7 cellular contexts compared by ENCODE assay signal in the genomic region with DNA sequence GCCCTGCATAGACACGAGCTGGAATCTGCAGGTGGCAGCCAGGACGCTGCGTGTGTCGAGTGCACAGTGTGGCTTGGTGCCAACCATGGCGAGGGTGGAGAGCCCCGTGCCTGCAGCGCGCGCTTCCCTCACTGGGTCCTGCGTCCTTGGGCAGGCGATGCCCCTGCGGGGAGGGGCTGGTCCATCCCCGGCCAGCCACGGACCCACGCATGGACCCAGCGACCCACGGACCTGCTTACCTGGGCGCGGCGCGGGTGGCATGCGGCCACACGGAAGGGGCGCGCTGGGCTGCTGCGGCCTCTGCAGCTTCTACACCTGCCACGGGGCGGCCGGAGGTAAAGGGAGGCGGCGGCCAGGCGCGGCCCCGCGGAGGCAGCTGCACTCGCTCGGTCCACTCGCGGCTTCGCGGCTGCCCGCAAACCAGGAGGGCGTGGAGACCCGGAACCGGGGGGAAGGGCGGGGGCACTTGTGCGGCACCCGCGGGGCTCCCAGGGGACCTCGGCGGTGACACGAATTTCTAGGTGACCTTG. TPM values are rescaled to one million over a fixed set of nuclear protein-coding genes. Genes with fewer than 3 reads are reported as not detected.
A peak's percentile ranks its signal among the peaks of the same experiment; 100 is the strongest.
DNase-seq lines count a peak whose midpoint lies in the region; ATAC-seq and TF ChIP-seq lines count a peak whose summit lies in the region.

No MANE protein-coding gene starts in this region.

- TF ChIP-seq RAD21 in liver (IDR thresholded peaks at IDR 0.05) = peak in 1 of 2 donors; percentile 31

- intact Hi-C loops in ascending aorta (cut with DNase I) = no loop called here

- TF ChIP-seq CTCF in ascending aorta (IDR thresholded peaks at IDR 0.05) = no peak
- TF ChIP-seq CTCF in liver (IDR thresholded peaks at IDR 0.05; ENCODE audit: low read depth, low read length, missing input control) = peak; percentile 26

- peak overlapping the region in 1 of 2 donors; percentile 69 for H3K9ac ChIP-seq in liver (ENCODE audit: low read depth in 1 of 2, low read length in 2 of 2)

- H3K36me3 ChIP-seq in ascending aorta = no peaks in the 10 kb centered on the region
- H3K36me3 ChIP-seq in liver (ENCODE audit: control insufficient read depth in 4 of 4, insufficient read depth in 3 of 4, low read depth in 1 of 4, low read length in 3 of 4) = no peaks in the 10 kb centered on the region

- H3K27me3 ChIP-seq in ascending aorta (no peaks in the 10 kb centered on the region), liver (ENCODE audit: control insufficient read depth in 4 of 4, insufficient read depth in 4 of 4, low read length in 3 of 4) (no peaks in the 10 kb centered on the region)

- no peak overlapping the region for H3K27ac ChIP-seq in ascending aorta
- peak overlapping the region; percentile 80 to 84 for H3K27ac ChIP-seq in liver (ENCODE audit: low read depth in 1 of 2, low read length in 2 of 2)

- DNase-seq in SHP77 (lab: John Stamatoyannopoulos, UW) = peak; percentile 83 to 91
- no peak for DNase-seq in ascending aorta (ENCODE audit: low spot score in 2 of 2)
- DNase-seq in stimulated activated CD8-positive, alpha-beta memory T cell treated with anti-CD3 and anti-CD28 coated beads, Interleukin-12 subunit alpha, Interleukin-12 subunit beta, amount 100 ng/mL, for 1 hour (ENCODE audit: low read depth) = peak; percentile 7

- ATAC-seq in HG02759 (IDR thresholded peaks at IDR 0.05; ENCODE audit: unreplicated experiment) (peak; percentile 54), HG02610 (IDR thresholded peaks at IDR 0.05; ENCODE audit: unreplicated experiment) (no peak), GM21619 (IDR thresholded peaks at IDR 0.05; ENCODE audit: unreplicated experiment) (no peak)

- H3K4me3 ChIP-seq in ascending aorta (peak overlapping the region; percentile 53 to 65), liver (ENCODE audit: low read depth in 1 of 3, low read length in 3 of 3) (peak overlapping the region; percentile 49 to 80 (median 72))

- no peaks in the 10 kb centered on the region for H3K9me3 ChIP-seq in ascending aorta
- no peaks in the 10 kb centered on the region for H3K9me3 ChIP-seq in liver (ENCODE audit: control insufficient read depth in 4 of 4, low read length in 3 of 4)

- 7% methylated on average over 52 of the region's 52 CpGs for WGBS in liver

- peaks cover 3% of the 10 kb centered on the region in 2 donors for H3K4me1 ChIP-seq in ascending aorta
- H3K4me1 ChIP-seq in liver (ENCODE audit: control insufficient read depth in 4 of 4, insufficient read depth in 4 of 4, low read length in 3 of 4) = peaks cover 0 to 14% (median 6%) of the 10 kb centered on the region in 4 donors

TF ChIP-seq in liver, 16 proteins besides CTCF, POLR2A, EP300 and RAD21:
- TF ChIP-seq, protein P1, sequence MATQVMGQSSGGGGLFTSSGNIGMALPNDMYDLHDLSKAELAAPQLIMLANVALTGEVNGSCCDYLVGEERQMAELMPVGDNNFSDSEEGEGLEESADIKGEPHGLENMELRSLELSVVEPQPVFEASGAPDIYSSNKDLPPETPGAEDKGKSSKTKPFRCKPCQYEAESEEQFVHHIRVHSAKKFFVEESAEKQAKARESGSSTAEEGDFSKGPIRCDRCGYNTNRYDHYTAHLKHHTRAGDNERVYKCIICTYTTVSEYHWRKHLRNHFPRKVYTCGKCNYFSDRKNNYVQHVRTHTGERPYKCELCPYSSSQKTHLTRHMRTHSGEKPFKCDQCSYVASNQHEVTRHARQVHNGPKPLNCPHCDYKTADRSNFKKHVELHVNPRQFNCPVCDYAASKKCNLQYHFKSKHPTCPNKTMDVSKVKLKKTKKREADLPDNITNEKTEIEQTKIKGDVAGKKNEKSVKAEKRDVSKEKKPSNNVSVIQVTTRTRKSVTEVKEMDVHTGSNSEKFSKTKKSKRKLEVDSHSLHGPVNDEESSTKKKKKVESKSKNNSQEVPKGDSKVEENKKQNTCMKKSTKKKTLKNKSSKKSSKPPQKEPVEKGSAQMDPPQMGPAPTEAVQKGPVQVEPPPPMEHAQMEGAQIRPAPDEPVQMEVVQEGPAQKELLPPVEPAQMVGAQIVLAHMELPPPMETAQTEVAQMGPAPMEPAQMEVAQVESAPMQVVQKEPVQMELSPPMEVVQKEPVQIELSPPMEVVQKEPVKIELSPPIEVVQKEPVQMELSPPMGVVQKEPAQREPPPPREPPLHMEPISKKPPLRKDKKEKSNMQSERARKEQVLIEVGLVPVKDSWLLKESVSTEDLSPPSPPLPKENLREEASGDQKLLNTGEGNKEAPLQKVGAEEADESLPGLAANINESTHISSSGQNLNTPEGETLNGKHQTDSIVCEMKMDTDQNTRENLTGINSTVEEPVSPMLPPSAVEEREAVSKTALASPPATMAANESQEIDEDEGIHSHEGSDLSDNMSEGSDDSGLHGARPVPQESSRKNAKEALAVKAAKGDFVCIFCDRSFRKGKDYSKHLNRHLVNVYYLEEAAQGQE (IDR thresholded peaks at IDR 0.05) = peak; percentile 22
- TF ChIP-seq SP1 (IDR thresholded peaks at IDR 0.05) (no peak), YY1 (IDR thresholded peaks at IDR 0.05) (peak; percentile 90)
TF ChIP-seq in liver: peak in this region for 2.

RNA-seq across cellular contexts. Expression of a gene that starts 0.6 kb away (rescaled TPM):
- total RNA-seq in ascending aorta (112 TPM), liver (10 to 100 TPM in 1 of 2 donors, 1 to 10 TPM in 1; 9.1 to 12.8 TPM)
- polyA plus RNA-seq in liver = 1 to 10 TPM; 2.9 to 5.1 TPM

Comparison
In these comparisons a context has a peak if more than half of its experiments do, and no peak if none do; other contexts are left out.
1. DNase-seq: peak in SHP77 (2 of 2) and stimulated activated CD8-positive, alpha-beta memory T cell treated with anti-CD3 and anti-CD28 coated beads, Interleukin-12 subunit alpha, Interleukin-12 subunit beta, amount 100 ng/mL, for 1 hour (single experiment); none in ascending aorta (0 of 2).
2. H3K27ac ChIP-seq: peak in liver (2 of 2); none in ascending aorta (0 of 2).